ENCODE assay signal across 1 cellular context in genomic region chr16:23148166-23148512, GRCh38.
TF ChIP-seq lines count a peak whose summit lies in the region.

No MANE protein-coding gene starts in this region.

TF ChIP-seq in HEK293, 187 proteins besides CTCF, POLR2A, EP300 and RAD21 (continued from another document):
- TF ChIP-seq ZNF580 (tag by site-specific recombination; IDR thresholded peaks at IDR 0.05) (peak; percentile 71; the same call in 1 of the 2 replicates), ZNF433 (tag by site-specific recombination; IDR thresholded peaks at IDR 0.05; ENCODE audit: low read depth) (no peak), PRDM4 (tag by site-specific recombination; IDR thresholded peaks at IDR 0.05) (no peak), ZNF366 (tag by site-specific recombination; conservative IDR thresholded peaks at IDR 0.05) (peak; percentile 65), ZNF561 (tag by site-specific recombination; IDR thresholded peaks at IDR 0.05; ENCODE audit: borderline replicate concordance) (no peak), GLIS1 (tag by site-specific recombination; IDR thresholded peaks at IDR 0.05) (no peak), ZFP69B (tag by site-specific recombination; IDR thresholded peaks at IDR 0.05) (no peak)
TF ChIP-seq in HEK293: peak in this region for 7.
